23 cellular contexts compared by ENCODE assay signal in genomic region chrX:67714004-67714403, GRCh38.
"Had no signal": no experiment of that assay in that cellular context is flagged by ENCODE, and none has a peak within 500 bp of the region (broad histone marks: within the 10 kb centered on the region; RNA-seq: fewer than 3 reads in every experiment).

No MANE protein-coding gene starts in this region.

- H3K27ac ChIP-seq: colonic mucosa, coronary artery, dorsolateral prefrontal cortex, epithelial cell of prostate, esophagus muscularis mucosa, esophagus squamous epithelium, foreskin keratinocyte, gastrocnemius medialis, gastroesophageal sphincter had no signal

- H3K4me3 ChIP-seq: colonic mucosa, coronary artery, dorsolateral prefrontal cortex, esophagus muscularis mucosa, esophagus squamous epithelium, gastrocnemius medialis, gastroesophageal sphincter, heart left ventricle had no signal

- H3K36me3 ChIP-seq: colonic mucosa, esophagus squamous epithelium, gastrocnemius medialis had no signal

- H3K4me1 ChIP-seq: colonic mucosa, esophagus muscularis mucosa, esophagus squamous epithelium, foreskin keratinocyte, gastroesophageal sphincter had no signal

- H3K9me3 ChIP-seq: colonic mucosa, esophagus squamous epithelium, gastrocnemius medialis, gastroesophageal sphincter had no signal

- ATAC-seq: effector memory CD8-positive, alpha-beta T cell; esophagus mucosa; foreskin keratinocyte; gastrocnemius medialis; gastroesophageal sphincter had no signal

- DNase-seq: colonic mucosa; cortex of kidney; dermis blood vessel endothelial cell; dorsolateral prefrontal cortex; effector CD4-positive, alpha-beta T cell; effector CD8-positive, alpha-beta T cell; effector memory CD4-positive, alpha-beta T cell; effector memory CD8-positive, alpha-beta T cell; endodermal cell; erythroblast; esophagus squamous epithelium; foreskin fibroblast; foreskin keratinocyte; foreskin melanocyte; gastrocnemius medialis; glutamatergic neuron; head of caudate nucleus; heart left ventricle had no signal

- H3K27me3 ChIP-seq: colonic mucosa, esophagus muscularis mucosa, esophagus squamous epithelium, foreskin keratinocyte, gastrocnemius medialis, gastroesophageal sphincter, heart left ventricle had no signal
